ENCODE assay signal across 8 cellular contexts in genomic region chr1:35539073-35539823, GRCh38. TPM values are rescaled to one million over a fixed set of nuclear protein-coding genes. Genes with fewer than 3 reads are reported as not detected.
DNase-seq lines count a peak whose midpoint lies in the region; ATAC-seq and TF ChIP-seq lines count a peak whose summit lies in the region.

No MANE protein-coding gene starts in this region.

- H3K4me1 ChIP-seq in right cardiac atrium (ENCODE audit: control insufficient read depth, insufficient read depth, low read length) = peaks cover 9% of the 10 kb centered on the region

- peaks cover 60% of the 10 kb centered on the region for H3K4me1 Mint-ChIP-seq in activated T-helper 17 cell treated with anti-CD3 and anti-CD28 coated beads, Interleukin-2, amount 50 U/mL, for 72 hours
- peaks cover 34% of the 10 kb centered on the region for H3K4me1 Mint-ChIP-seq in type B pancreatic cell (ENCODE audit: unreplicated experiment)

- H3K9me3 Mint-ChIP-seq in activated T-helper 17 cell treated with anti-CD3 and anti-CD28 coated beads, Interleukin-2, amount 50 U/mL, for 72 hours = no peaks in the 10 kb centered on the region
- no peaks in the 10 kb centered on the region for H3K9me3 Mint-ChIP-seq in type B pancreatic cell

- TF ChIP-seq CTCF in GM06990 (IDR thresholded peaks at IDR 0.05; ENCODE audit: insufficient read depth, low read length, poor library complexity, severe bottlenecking) (no peak), type B pancreatic cell (conservative IDR thresholded peaks at IDR 0.05) (no peak)

- H3K4me3 Mint-ChIP-seq in activated T-helper 17 cell treated with anti-CD3 and anti-CD28 coated beads, Interleukin-2, amount 50 U/mL, for 72 hours = peak overlapping the region; percentile 77
- H3K4me3 Mint-ChIP-seq in type B pancreatic cell = peak overlapping the region; percentile 18

- DNase-seq in GM06990 (ENCODE audit: extremely low read depth, insufficient read length) = no peak
- peak in 1 of 3 donors; percentile 35 for DNase-seq in right cardiac atrium
- DNase-seq in type B pancreatic cell (ENCODE audit: extremely low spot score, unreplicated experiment) = no peak
- no peak for DNase-seq in T-helper 9 cell
- no peak for DNase-seq in NCI-H2196 treated with DMSO at 0.1 percent for 48 hours (lab: John Stamatoyannopoulos, UW; ENCODE audit: unreplicated experiment)
- no peak for DNase-seq in foreskin melanocyte

- H3K27me3 Mint-ChIP-seq in activated T-helper 17 cell treated with anti-CD3 and anti-CD28 coated beads, Interleukin-2, amount 50 U/mL, for 72 hours = no peaks in the 10 kb centered on the region
- H3K27me3 Mint-ChIP-seq in type B pancreatic cell = no peaks in the 10 kb centered on the region

- H3K4me3 ChIP-seq in GM06990 (replicated peaks; ENCODE audit: low read depth, low read length) (peak overlapping the region; percentile 9; the same call in 1 of the 2 replicates), right cardiac atrium (ENCODE audit: low read length) (no peak overlapping the region)

- intact Hi-C loops in right cardiac atrium (cut with DNase I) = no loop called here

- peaks cover 53% of the 10 kb centered on the region for H3K36me3 Mint-ChIP-seq in activated T-helper 17 cell treated with anti-CD3 and anti-CD28 coated beads, Interleukin-2, amount 50 U/mL, for 72 hours (ENCODE audit: low read depth)
- peaks cover 15% of the 10 kb centered on the region for H3K36me3 Mint-ChIP-seq in type B pancreatic cell

- H3K27ac ChIP-seq in right cardiac atrium (ENCODE audit: low read length) = peak overlapping the region; percentile 98

- 36% methylated on average over 6 of the region's 6 CpGs for WGBS in right cardiac atrium

- peak; percentile 45 for ATAC-seq in HG03432 (IDR thresholded peaks at IDR 0.05; ENCODE audit: unreplicated experiment)
- ATAC-seq in activated T-helper 17 cell treated with anti-CD3 and anti-CD28 coated beads, Interleukin-2, amount 50 U/mL, for 72 hours (replicated peaks) = peak; percentile 70
- peak; percentile 62 to 85 for ATAC-seq in right cardiac atrium

- H3K27me3 ChIP-seq in GM06990 (replicated peaks; ENCODE audit: control insufficient read depth, insufficient read depth, low read length) = no peaks in the 10 kb centered on the region
- no peaks in the 10 kb centered on the region for H3K27me3 ChIP-seq in right cardiac atrium (ENCODE audit: control insufficient read depth, insufficient read depth)

- peaks cover 5% of the 10 kb centered on the region for H3K36me3 ChIP-seq in GM06990 (ENCODE audit: control insufficient read depth, insufficient read depth, low read length)

- peak overlapping the region; percentile 80 for H3K27ac Mint-ChIP-seq in activated T-helper 17 cell treated with anti-CD3 and anti-CD28 coated beads, Interleukin-2, amount 50 U/mL, for 72 hours
- H3K27ac Mint-ChIP-seq in type B pancreatic cell = no peak overlapping the region

- H3K9me3 ChIP-seq in right cardiac atrium (ENCODE audit: control insufficient read depth, low read length) = no peaks in the 10 kb centered on the region

RNA-seq across cellular contexts. Expression of gene KIAA0319L, which starts 18.0 kb away (rescaled TPM):
- total RNA-seq in activated T-helper 17 cell treated with anti-CD3 and anti-CD28 coated beads, Interleukin-2, amount 50 U/mL, for 72 hours = 10 to 100 TPM; 45.8 to 98.2 TPM
- total RNA-seq in right cardiac atrium (10 to 100 TPM; 53.5 to 67.0 (median 60.0) TPM), type B pancreatic cell (ENCODE audit: low replicate concordance) (48.6 and 56.9 TPM in 2 replicates)
- 31.8 TPM for polyA plus RNA-seq in right cardiac atrium

RNA-seq across cellular contexts. Expression of gene NCDN, which starts 18.4 kb away (rescaled TPM):
- 10 to 100 TPM; 37.1 to 42.4 TPM for total RNA-seq in activated T-helper 17 cell treated with anti-CD3 and anti-CD28 coated beads, Interleukin-2, amount 50 U/mL, for 72 hours
- 10 to 100 TPM; 26.4 to 41.6 (median 35.1) TPM for total RNA-seq in right cardiac atrium
- 21.2 TPM for polyA plus RNA-seq in right cardiac atrium
- total RNA-seq in type B pancreatic cell (ENCODE audit: low replicate concordance) = 21.8 and 27.2 TPM in 2 replicates

RNA-seq across cellular contexts. Expression of gene TFAP2E, which starts 33.9 kb away (rescaled TPM):
- total RNA-seq in activated T-helper 17 cell treated with anti-CD3 and anti-CD28 coated beads, Interleukin-2, amount 50 U/mL, for 72 hours = 1 to 10 TPM in 1 of 2 donors, under 1 TPM in 1; 0.97 to 4.5 TPM
- total RNA-seq in right cardiac atrium (under 1 TPM; 0.17 to 0.31 (median 0.27) TPM), type B pancreatic cell (ENCODE audit: low replicate concordance) (1.3 and 1.4 TPM in 2 replicates)
- 0.34 TPM for polyA plus RNA-seq in right cardiac atrium
